In the genomic region with DNA sequence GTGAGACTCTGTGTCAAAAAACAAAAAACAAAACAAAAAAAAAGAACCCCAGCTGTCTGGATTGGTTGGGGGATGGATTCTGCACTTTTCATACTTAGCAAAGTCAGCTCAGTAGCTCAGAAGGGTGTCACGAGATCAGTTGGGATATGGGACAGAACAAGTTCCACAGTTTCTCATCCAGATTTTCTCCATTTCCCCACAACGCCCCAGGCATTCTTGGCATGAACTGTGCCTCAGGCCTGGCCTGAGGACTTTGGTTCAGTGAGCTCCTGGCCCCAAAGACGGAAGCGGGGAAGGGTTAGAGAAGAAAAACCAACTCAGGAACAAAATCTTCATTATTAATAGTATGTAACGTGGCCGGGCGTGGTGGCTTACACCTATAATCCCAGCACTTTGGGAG, we compare ENCODE assay signal across 2 cellular contexts.
TF ChIP-seq lines count a peak whose summit lies in the region.

No MANE protein-coding gene starts in this region.

TF ChIP-seq in SK-N-SH, 30 proteins besides CTCF, POLR2A, EP300 and RAD21 (continued from another document):
- no peak for TF ChIP-seq MXI1 (IDR thresholded peaks at IDR 0.05; ENCODE audit: low read depth, low read length)
- TF ChIP-seq TEAD4 (IDR thresholded peaks at IDR 0.05; ENCODE audit: borderline replicate concordance, insufficient read depth): no peak
- no peak for TF ChIP-seq GATA2 (CRISPR knock-in tag; IDR thresholded peaks at IDR 0.05)
- TF ChIP-seq RFX5 (IDR thresholded peaks at IDR 0.05; ENCODE audit: low read length): no peak
- no peak for TF ChIP-seq JUND (IDR thresholded peaks at IDR 0.05)
- TF ChIP-seq TAF1 (IDR thresholded peaks at IDR 0.05; ENCODE audit: borderline replicate concordance, low read depth, low read length): no peak
- no peak for TF ChIP-seq RXRA (IDR thresholded peaks at IDR 0.05; ENCODE audit: borderline replicate concordance, low read depth)
- TF ChIP-seq, protein P1, sequence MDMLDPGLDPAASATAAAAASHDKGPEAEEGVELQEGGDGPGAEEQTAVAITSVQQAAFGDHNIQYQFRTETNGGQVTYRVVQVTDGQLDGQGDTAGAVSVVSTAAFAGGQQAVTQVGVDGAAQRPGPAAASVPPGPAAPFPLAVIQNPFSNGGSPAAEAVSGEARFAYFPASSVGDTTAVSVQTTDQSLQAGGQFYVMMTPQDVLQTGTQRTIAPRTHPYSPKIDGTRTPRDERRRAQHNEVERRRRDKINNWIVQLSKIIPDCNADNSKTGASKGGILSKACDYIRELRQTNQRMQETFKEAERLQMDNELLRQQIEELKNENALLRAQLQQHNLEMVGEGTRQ (IDR thresholded peaks at IDR 0.05; ENCODE audit: borderline replicate concordance, low read depth, low read length): no peak
- no peak for TF ChIP-seq MEF2A (IDR thresholded peaks at IDR 0.05; ENCODE audit: borderline replicate concordance, low read depth)
- TF ChIP-seq NRF1 (IDR thresholded peaks at IDR 0.05; ENCODE audit: low read depth, low read length): no peak
- no peak for TF ChIP-seq FOXJ3 (CRISPR knock-in tag; IDR thresholded peaks at IDR 0.05)
- TF ChIP-seq EZH2phosphoT487 (IDR thresholded peaks at IDR 0.05; ENCODE audit: borderline replicate concordance, low read depth): no peak
- TF ChIP-seq SIN3A (IDR thresholded peaks at IDR 0.05; ENCODE audit: borderline replicate concordance, low read depth, low read length): no peak
- TF ChIP-seq FOXM1 (IDR thresholded peaks at IDR 0.05; ENCODE audit: low read depth): no peak
- no peak for TF ChIP-seq NFIC (IDR thresholded peaks at IDR 0.05; ENCODE audit: borderline replicate concordance)
- TF ChIP-seq FOSL2 (IDR thresholded peaks at IDR 0.05; ENCODE audit: borderline replicate concordance, low read depth): no peak

TF ChIP-seq in SK-N-SH treated with all-trans-retinoic acid at 6 μM for 48 hours, 23 proteins besides CTCF, POLR2A, EP300 and RAD21:
- TF ChIP-seq, protein P2, sequence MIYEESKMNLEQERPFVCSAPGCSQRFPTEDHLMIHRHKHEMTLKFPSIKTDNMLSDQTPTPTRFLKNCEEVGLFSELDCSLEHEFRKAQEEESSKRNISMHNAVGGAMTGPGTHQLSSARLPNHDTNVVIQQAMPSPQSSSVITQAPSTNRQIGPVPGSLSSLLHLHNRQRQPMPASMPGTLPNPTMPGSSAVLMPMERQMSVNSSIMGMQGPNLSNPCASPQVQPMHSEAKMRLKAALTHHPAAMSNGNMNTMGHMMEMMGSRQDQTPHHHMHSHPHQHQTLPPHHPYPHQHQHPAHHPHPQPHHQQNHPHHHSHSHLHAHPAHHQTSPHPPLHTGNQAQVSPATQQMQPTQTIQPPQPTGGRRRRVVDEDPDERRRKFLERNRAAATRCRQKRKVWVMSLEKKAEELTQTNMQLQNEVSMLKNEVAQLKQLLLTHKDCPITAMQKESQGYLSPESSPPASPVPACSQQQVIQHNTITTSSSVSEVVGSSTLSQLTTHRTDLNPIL (CRISPR knock-in tag; IDR thresholded peaks at IDR 0.05; ENCODE audit: low read depth): no peak
- no peak for TF ChIP-seq GLIS3 (CRISPR knock-in tag; IDR thresholded peaks at IDR 0.05)
- no peak for TF ChIP-seq ZFP3 (CRISPR knock-in tag; IDR thresholded peaks at IDR 0.05)
- TF ChIP-seq, protein P3, sequence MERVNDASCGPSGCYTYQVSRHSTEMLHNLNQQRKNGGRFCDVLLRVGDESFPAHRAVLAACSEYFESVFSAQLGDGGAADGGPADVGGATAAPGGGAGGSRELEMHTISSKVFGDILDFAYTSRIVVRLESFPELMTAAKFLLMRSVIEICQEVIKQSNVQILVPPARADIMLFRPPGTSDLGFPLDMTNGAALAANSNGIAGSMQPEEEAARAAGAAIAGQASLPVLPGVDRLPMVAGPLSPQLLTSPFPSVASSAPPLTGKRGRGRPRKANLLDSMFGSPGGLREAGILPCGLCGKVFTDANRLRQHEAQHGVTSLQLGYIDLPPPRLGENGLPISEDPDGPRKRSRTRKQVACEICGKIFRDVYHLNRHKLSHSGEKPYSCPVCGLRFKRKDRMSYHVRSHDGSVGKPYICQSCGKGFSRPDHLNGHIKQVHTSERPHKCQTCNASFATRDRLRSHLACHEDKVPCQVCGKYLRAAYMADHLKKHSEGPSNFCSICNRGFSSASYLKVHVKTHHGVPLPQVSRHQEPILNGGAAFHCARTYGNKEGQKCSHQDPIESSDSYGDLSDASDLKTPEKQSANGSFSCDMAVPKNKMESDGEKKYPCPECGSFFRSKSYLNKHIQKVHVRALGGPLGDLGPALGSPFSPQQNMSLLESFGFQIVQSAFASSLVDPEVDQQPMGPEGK (CRISPR knock-in tag; IDR thresholded peaks at IDR 0.05; ENCODE audit: borderline replicate concordance): no peak
- TF ChIP-seq ISL1 (CRISPR knock-in tag; IDR thresholded peaks at IDR 0.05): no peak
- TF ChIP-seq PPARA (CRISPR knock-in tag; IDR thresholded peaks at IDR 0.05; ENCODE audit: borderline replicate concordance): no peak
- TF ChIP-seq BACH2 (CRISPR knock-in tag; IDR thresholded peaks at IDR 0.05; ENCODE audit: borderline replicate concordance): no peak
- no peak for TF ChIP-seq TCF4 (CRISPR knock-in tag; IDR thresholded peaks at IDR 0.05; ENCODE audit: borderline replicate concordance)
- no peak for TF ChIP-seq ZC3H10 (CRISPR knock-in tag; IDR thresholded peaks at IDR 0.05)
- TF ChIP-seq ZFP30 (CRISPR knock-in tag; IDR thresholded peaks at IDR 0.05): no peak
- TF ChIP-seq SNAI2 (CRISPR knock-in tag; IDR thresholded peaks at IDR 0.05): no peak
- TF ChIP-seq OSR1 (CRISPR knock-in tag; IDR thresholded peaks at IDR 0.05): no peak
- no peak for TF ChIP-seq ESRRG (CRISPR knock-in tag; IDR thresholded peaks at IDR 0.05)
- no peak for TF ChIP-seq ZNF70 (CRISPR knock-in tag; IDR thresholded peaks at IDR 0.05)
- TF ChIP-seq, protein P4, sequence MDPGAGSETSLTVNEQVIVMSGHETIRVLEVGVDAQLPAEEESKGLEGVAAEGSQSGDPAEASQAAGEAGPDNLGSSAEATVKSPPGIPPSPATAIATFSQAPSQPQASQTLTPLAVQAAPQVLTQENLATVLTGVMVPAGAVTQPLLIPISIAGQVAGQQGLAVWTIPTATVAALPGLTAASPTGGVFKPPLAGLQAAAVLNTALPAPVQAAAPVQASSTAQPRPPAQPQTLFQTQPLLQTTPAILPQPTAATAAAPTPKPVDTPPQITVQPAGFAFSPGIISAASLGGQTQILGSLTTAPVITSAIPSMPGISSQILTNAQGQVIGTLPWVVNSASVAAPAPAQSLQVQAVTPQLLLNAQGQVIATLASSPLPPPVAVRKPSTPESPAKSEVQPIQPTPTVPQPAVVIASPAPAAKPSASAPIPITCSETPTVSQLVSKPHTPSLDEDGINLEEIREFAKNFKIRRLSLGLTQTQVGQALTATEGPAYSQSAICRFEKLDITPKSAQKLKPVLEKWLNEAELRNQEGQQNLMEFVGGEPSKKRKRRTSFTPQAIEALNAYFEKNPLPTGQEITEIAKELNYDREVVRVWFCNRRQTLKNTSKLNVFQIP (CRISPR knock-in tag; IDR thresholded peaks at IDR 0.05; ENCODE audit: borderline replicate concordance, low read depth): no peak
